ENCODE assay signal across 2 cellular contexts in the genomic region with DNA sequence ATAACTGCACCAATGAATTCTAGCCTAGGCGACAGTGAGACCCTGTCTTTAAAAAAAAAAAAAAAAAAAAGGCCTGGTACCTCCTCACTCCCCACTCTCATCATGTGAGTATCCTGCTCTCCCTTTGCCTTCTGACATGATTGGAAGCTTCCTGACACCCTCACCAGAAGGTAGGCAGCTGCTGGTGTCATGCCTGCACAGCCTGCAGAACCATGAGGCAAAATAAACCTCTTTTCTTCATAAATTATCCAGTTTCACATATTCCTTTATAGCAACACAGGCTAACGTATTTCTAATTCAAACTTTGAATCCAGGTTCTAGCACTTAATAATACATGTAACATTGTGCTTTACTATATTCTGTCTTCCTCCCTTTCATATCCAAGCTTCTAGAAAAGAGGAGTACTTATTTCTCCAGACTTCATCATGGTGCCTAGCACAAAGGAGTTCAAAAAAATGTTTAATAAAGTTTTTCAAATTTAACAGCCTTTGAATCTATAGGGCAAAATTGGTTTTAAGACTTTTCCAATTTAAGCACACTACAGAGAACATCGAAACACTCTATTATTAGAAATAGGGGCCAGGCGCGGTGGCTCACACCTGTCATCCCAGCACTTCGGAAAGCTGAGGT.
TF ChIP-seq lines count a peak whose summit lies in the region.

No MANE protein-coding gene starts in this region.

TF ChIP-seq in HepG2, 621 proteins besides CTCF, POLR2A, EP300 and RAD21:
- TF ChIP-seq, protein P1, sequence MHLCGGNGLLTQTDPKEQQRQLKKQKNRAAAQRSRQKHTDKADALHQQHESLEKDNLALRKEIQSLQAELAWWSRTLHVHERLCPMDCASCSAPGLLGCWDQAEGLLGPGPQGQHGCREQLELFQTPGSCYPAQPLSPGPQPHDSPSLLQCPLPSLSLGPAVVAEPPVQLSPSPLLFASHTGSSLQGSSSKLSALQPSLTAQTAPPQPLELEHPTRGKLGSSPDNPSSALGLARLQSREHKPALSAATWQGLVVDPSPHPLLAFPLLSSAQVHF (CRISPR knock-in tag; IDR thresholded peaks at IDR 0.05), result no peak
- TF ChIP-seq CHD4 (IDR thresholded peaks at IDR 0.05; ENCODE audit: borderline replicate concordance, low read length) (no peak), ZNF766 (CRISPR knock-in tag; IDR thresholded peaks at IDR 0.05; ENCODE audit: borderline replicate concordance) (peak; percentile 78; the same call in 1 of the 2 replicates), RORA (CRISPR knock-in tag; IDR thresholded peaks at IDR 0.05) (no peak)
- TF ChIP-seq, protein P2, sequence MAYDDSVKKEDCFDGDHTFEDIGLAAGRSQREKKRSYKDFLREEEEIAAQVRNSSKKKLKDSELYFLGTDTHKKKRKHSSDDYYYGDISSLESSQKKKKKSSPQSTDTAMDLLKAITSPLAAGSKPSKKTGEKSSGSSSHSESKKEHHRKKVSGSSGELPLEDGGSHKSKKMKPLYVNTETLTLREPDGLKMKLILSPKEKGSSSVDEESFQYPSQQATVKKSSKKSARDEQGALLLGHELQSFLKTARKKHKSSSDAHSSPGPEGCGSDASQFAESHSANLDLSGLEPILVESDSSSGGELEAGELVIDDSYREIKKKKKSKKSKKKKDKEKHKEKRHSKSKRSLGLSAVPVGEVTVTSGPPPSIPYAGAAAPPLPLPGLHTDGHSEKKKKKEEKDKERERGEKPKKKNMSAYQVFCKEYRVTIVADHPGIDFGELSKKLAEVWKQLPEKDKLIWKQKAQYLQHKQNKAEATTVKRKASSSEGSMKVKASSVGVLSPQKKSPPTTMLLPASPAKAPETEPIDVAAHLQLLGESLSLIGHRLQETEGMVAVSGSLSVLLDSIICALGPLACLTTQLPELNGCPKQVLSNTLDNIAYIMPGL (CRISPR knock-in tag; IDR thresholded peaks at IDR 0.05; ENCODE audit: borderline replicate concordance in 1 of 2, low read depth in 1 of 2), result no peak

TF ChIP-seq in K562, 482 proteins besides CTCF, POLR2A, EP300 and RAD21:
- TF ChIP-seq ZNF766 (CRISPR knock-in tag; conservative IDR thresholded peaks at IDR 0.05), result peak; percentile 99
- TF ChIP-seq, protein P3, sequence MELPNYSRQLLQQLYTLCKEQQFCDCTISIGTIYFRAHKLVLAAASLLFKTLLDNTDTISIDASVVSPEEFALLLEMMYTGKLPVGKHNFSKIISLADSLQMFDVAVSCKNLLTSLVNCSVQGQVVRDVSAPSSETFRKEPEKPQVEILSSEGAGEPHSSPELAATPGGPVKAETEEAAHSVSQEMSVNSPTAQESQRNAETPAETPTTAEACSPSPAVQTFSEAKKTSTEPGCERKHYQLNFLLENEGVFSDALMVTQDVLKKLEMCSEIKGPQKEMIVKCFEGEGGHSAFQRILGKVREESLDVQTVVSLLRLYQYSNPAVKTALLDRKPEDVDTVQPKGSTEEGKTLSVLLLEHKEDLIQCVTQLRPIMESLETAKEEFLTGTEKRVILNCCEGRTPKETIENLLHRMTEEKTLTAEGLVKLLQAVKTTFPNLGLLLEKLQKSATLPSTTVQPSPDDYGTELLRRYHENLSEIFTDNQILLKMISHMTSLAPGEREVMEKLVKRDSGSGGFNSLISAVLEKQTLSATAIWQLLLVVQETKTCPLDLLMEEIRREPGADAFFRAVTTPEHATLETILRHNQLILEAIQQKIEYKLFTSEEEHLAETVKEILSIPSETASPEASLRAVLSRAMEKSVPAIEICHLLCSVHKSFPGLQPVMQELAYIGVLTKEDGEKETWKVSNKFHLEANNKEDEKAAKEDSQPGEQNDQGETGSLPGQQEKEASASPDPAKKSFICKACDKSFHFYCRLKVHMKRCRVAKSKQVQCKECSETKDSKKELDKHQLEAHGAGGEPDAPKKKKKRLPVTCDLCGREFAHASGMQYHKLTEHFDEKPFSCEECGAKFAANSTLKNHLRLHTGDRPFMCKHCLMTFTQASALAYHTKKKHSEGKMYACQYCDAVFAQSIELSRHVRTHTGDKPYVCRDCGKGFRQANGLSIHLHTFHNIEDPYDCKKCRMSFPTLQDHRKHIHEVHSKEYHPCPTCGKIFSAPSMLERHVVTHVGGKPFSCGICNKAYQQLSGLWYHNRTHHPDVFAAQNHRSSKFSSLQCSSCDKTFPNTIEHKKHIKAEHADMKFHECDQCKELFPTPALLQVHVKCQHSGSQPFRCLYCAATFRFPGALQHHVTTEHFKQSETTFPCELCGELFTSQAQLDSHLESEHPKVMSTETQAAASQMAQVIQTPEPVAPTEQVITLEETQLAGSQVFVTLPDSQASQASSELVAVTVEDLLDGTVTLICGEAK (IDR thresholded peaks at IDR 0.05), result peak; percentile 75
- TF ChIP-seq, protein P3 (CRISPR knock-in tag; IDR thresholded peaks at IDR 0.05), result no peak; the same call in 1 of the 2 replicates
- no peak for TF ChIP-seq CREBBP (IDR thresholded peaks at IDR 0.05; ENCODE audit: low read depth, low read length)
TF ChIP-seq in K562: peak in this region for 2.
